12 cellular contexts compared by ENCODE assay signal in the genomic region with DNA sequence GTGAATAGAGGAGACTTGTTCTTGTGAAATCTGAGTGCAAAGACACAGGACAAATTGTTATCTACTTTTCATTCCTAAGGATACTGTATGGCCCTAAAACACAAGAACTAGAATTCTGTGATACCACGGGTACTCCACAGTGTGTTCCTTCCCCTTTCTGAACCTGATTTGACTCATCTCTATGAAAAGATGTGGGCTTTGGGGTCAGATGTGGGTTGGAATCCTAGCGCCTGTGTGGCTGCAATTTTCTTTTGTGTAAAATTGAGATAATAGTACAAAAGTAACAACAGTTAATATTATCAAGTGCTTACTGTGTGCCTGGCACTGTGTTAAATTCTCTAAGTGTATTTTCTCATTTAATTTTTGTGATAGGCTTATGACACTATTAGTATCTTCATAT. TPM values are rescaled to one million over a fixed set of nuclear protein-coding genes. Genes with fewer than 3 reads are reported as not detected.
DNase-seq lines count a peak whose midpoint lies in the region; ATAC-seq and TF ChIP-seq lines count a peak whose summit lies in the region.
"Had no signal": no experiment of that assay in that cellular context is flagged by ENCODE, and none has a peak within 500 bp of the region (broad histone marks: within the 10 kb centered on the region; RNA-seq: fewer than 3 reads in every experiment).

No MANE protein-coding gene starts in this region.

- TF ChIP-seq RAD21 in HCT116 (IDR thresholded peaks at IDR 0.05; ENCODE audit: low read depth): no peak

- no peak for TF ChIP-seq POLR2A in GM18505 (IDR thresholded peaks at IDR 0.05; ENCODE audit: borderline replicate concordance, extremely low read depth, insufficient read depth, insufficient read length)
- TF ChIP-seq POLR2A in HCT116 (IDR thresholded peaks at IDR 0.05; ENCODE audit: borderline replicate concordance, extremely low read depth, insufficient read depth, insufficient read length): no peak

- H3K27ac ChIP-seq in HCT116 (ENCODE audit: low read depth, low read length) (no peak overlapping the region), HL-60 (replicated peaks) (peak overlapping the region; percentile 99)
- H3K27ac ChIP-seq: C4-2B had no signal

- no peaks in the 10 kb centered on the region for H3K9me3 ChIP-seq in HCT116 (ENCODE audit: control insufficient read depth in 1 of 2, insufficient read depth in 1 of 2, low read depth in 1 of 2, low read length in 2 of 2)

- no TSS peak for BruUV-seq in HCT116 (replicated peaks; lab: Mats Ljungman, UMichigan)

- RAD21 ChIA-PET in HCT116 (lab: Charles Lee; ENCODE audit: low non-redundant PET in 1 of 2, low total read pairs in 2 of 2, uncharacterized antibody in 2 of 2, unreplicated experiment in 2 of 2): no interaction called here

- H3K79me2 ChIP-seq in HCT116 (ENCODE audit: insufficient read depth, low read length): no peaks in the 10 kb centered on the region

- H3K9ac ChIP-seq in HCT116 (ENCODE audit: low read length): no peak overlapping the region

- no peak for TF ChIP-seq CTCF in HCT116 (IDR thresholded peaks at IDR 0.05 in 2 of 3, conservative IDR thresholded peaks at IDR 0.05 in 1 of 3; ENCODE audit: borderline replicate concordance in 1 of 3, insufficient read depth in 1 of 3, low read depth in 2 of 3, low read length in 2 of 3)
- no peak for TF ChIP-seq CTCF in HL-60 (IDR thresholded peaks at IDR 0.05; ENCODE audit: insufficient read depth, low read length)
- no peak for TF ChIP-seq CTCF in fibroblast of the aortic adventitia (IDR thresholded peaks at IDR 0.05; ENCODE audit: insufficient read depth, low read length)

- H2AFZ ChIP-seq in HCT116 (ENCODE audit: low read depth, low read length, poor library complexity, severe bottlenecking): peak overlapping the region; percentile 35

- no peak overlapping the region for H3K4me2 ChIP-seq in HCT116 (ENCODE audit: low read length)

- no peak overlapping the region for H3K4me3 ChIP-seq in HCT116 (replicated peaks in 1 of 2; ENCODE audit: low read depth in 1 of 2, low read length in 2 of 2)
- peak overlapping the region; percentile 4; the same call in 1 of the 2 replicates for H3K4me3 ChIP-seq in HL-60 (replicated peaks; ENCODE audit: insufficient read depth, low read length)
- H3K4me3 ChIP-seq in fibroblast of the aortic adventitia (ENCODE audit: low read depth, low read length): no peak overlapping the region

- peaks cover 0 to 2% of the 10 kb centered on the region in 2 experiments; a peak in 2 of 4 replicates for H3K4me1 ChIP-seq in HCT116 (ENCODE audit: control insufficient read depth in 1 of 2, insufficient read depth in 2 of 2, low read length in 2 of 2)

- no peaks in the 10 kb centered on the region for H4K20me1 ChIP-seq in HCT116 (ENCODE audit: insufficient read depth)

- POLR2A ChIA-PET in HCT116 (lab: Charles Lee): no interaction called here

- no peaks in the 10 kb centered on the region for H3K36me3 ChIP-seq in HCT116 (ENCODE audit: control insufficient read depth in 1 of 2, insufficient read depth in 2 of 2, low read length in 2 of 2)

- DNase-seq in HCT116 (ENCODE audit: low read depth, low spot score): no peak
- no peak for DNase-seq in HL-60 (ENCODE audit: low read depth in 1 of 2, low spot score in 1 of 2)
- peak; percentile 15 for DNase-seq in fibroblast of the aortic adventitia (ENCODE audit: low read depth)
- no peak for DNase-seq in NCI-H748 treated with DMSO at 0.1 percent for 48 hours (lab: John Stamatoyannopoulos, UW)
- no peak for DNase-seq in medulla oblongata (ENCODE audit: extremely low spot score)
- no peak for DNase-seq in NCI-H146 (lab: John Stamatoyannopoulos, UW)
- DNase-seq: effector memory CD8-positive, alpha-beta T cell; naive thymus-derived CD8-positive, alpha-beta T cell; NCI-H2171 treated with DMSO at 0.1 percent for 48 hours; retina had no signal

- intact Hi-C loops in HCT116 (cut with micrococcal nuclease): no loop called here

- ATAC-seq in GM18505 (IDR thresholded peaks at IDR 0.05; ENCODE audit: unreplicated experiment) (peak; percentile 77), HCT116 (no peak)
- ATAC-seq: effector memory CD8-positive, alpha-beta T cell; naive thymus-derived CD8-positive, alpha-beta T cell had no signal

- CTCF ChIA-PET in HCT116 (lab: Charles Lee): no interaction called here

- H3K9me2 ChIP-seq in HCT116 (ENCODE audit: insufficient read depth): no peaks in the 10 kb centered on the region

- H3K27me3 ChIP-seq in HCT116 (ENCODE audit: insufficient read depth, low read length) (no peaks in the 10 kb centered on the region), HL-60 (ENCODE audit: insufficient read depth, poor library complexity, severe bottlenecking) (no peaks in the 10 kb centered on the region)

TF ChIP-seq in HCT116, 20 proteins besides CTCF, POLR2A, EP300 and RAD21:
- TF ChIP-seq SP1 (IDR thresholded peaks at IDR 0.05; ENCODE audit: low read depth) (no peak), POLR2AphosphoS5 (IDR thresholded peaks at IDR 0.05; ENCODE audit: low read depth, low read length) (no peak), EZH2 (IDR thresholded peaks at IDR 0.05) (no peak), JUND (IDR thresholded peaks at IDR 0.05) (no peak), ELF1 (IDR thresholded peaks at IDR 0.05; ENCODE audit: borderline replicate concordance, low read depth) (no peak), YY1 (IDR thresholded peaks at IDR 0.05; ENCODE audit: extremely low read depth, insufficient replicate concordance, low read depth, low read length) (no peak), CEBPB (IDR thresholded peaks at IDR 0.05; ENCODE audit: low read depth) (no peak), EGR1 (IDR thresholded peaks at IDR 0.05; ENCODE audit: low read depth) (no peak), SRF (IDR thresholded peaks at IDR 0.05; ENCODE audit: low read depth) (no peak)
- TF ChIP-seq, protein P1, sequence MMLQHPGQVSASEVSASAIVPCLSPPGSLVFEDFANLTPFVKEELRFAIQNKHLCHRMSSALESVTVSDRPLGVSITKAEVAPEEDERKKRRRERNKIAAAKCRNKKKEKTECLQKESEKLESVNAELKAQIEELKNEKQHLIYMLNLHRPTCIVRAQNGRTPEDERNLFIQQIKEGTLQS (IDR thresholded peaks at IDR 0.05): no peak

RNA-seq across cellular contexts. Expression of a gene that starts 8.1 kb away (rescaled TPM):
- total RNA-seq in HCT116 (2021; ENCODE audit: unreplicated experiment): 1.8 TPM
- polyA plus RNA-seq in HCT116 (2012): 0.07 TPM in 1 of 2 replicates, not detected in the other
- 65.8 and 127 TPM in 2 replicates for total RNA-seq in fibroblast of the aortic adventitia (ENCODE audit: low replicate concordance)

RNA-seq across cellular contexts. Expression of a gene that starts 27.9 kb away (rescaled TPM):
- total RNA-seq in HCT116 (2021; ENCODE audit: unreplicated experiment): 65.1 TPM
- polyA plus RNA-seq in HCT116 (2012): 10.6 and 18.3 TPM in 2 replicates
- total RNA-seq in fibroblast of the aortic adventitia (ENCODE audit: low replicate concordance): 49.2 and 54.9 TPM in 2 replicates

Comparison
In these comparisons a context has a peak if more than half of its experiments do, and no peak if none do; other contexts are left out.
1. RNA of a gene that starts 8.1 kb away (total RNA-seq): 65.8 to 127 TPM in fibroblast of the aortic adventitia; 1.8 TPM in HCT116 (single experiment); every median in the first group is over 10 times any median in the second.